11 cellular contexts compared by ENCODE assay signal in the genomic region with DNA sequence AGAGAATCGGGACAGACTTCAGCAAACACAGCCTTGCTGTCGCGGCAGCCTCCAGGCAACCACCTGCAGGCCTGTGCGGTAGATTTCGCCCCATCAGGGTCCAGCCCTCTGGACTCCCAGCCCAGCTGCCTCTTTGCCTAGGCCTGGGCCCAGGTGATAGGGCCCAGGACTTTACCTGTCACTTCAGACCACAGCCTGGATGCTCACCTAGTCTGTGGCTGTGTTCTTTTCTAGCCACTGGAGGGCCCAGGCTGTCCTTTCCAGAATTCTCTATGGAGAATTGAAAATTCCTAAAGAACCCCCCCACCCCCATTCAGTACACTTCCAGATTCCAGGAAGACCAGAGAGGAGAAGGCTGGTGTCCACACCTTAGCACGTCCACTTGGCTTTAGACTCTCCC. TPM values are rescaled to one million over a fixed set of nuclear protein-coding genes. Genes with fewer than 3 reads are reported as not detected.
"Had no signal": no experiment of that assay in that cellular context is flagged by ENCODE, and none has a peak within 500 bp of the region (broad histone marks: within the 10 kb centered on the region; RNA-seq: fewer than 3 reads in every experiment).

No MANE protein-coding gene starts in this region.

- DNase-seq: activated CD8-positive, alpha-beta memory T cell treated with anti-CD3 and anti-CD28 coated beads, Interleukin-2, amount 50 U/mL, for 4 hours; activated naive CD4-positive, alpha-beta T cell; cerebellar nuclear complex; effector CD8-positive, alpha-beta T cell; psoas muscle; right lobe of liver had no signal

- H3K4me1 ChIP-seq: ascending aorta, breast epithelium, right lobe of liver had no signal

- H3K27ac ChIP-seq: ascending aorta, breast epithelium, psoas muscle, right lobe of liver had no signal

- H3K36me3 ChIP-seq: breast epithelium had no signal

- H3K27me3 ChIP-seq: ascending aorta, breast epithelium, right lobe of liver had no signal

- ATAC-seq: psoas muscle, right lobe of liver had no signal

- H3K9me3 ChIP-seq: ascending aorta, breast epithelium, psoas muscle, right lobe of liver had no signal

- H3K4me3 ChIP-seq: ascending aorta, breast epithelium, lung, psoas muscle, right lobe of liver had no signal

RNA-seq across cellular contexts. Expression of a gene that starts 40.1 kb away (rescaled TPM):
- total RNA-seq: ascending aorta, psoas muscle had no signal

RNA-seq across cellular contexts. Expression of a gene that starts 53.8 kb away (rescaled TPM):
- total RNA-seq: psoas muscle; T-helper 2 cell treated with Interferon-gamma antibody and Interleukin-4, amounts not matched to agents 100 ng/mL and 5 ng/mL, for 36 hours had no signal
- polyA plus RNA-seq: fibroblast of lung had no signal
